Comparison of ENCODE assay signal across 10 cellular contexts in genomic region chr6:6332240-6332639, GRCh38. TPM values are rescaled to one million over a fixed set of nuclear protein-coding genes. Genes with fewer than 3 reads are reported as not detected.
DNase-seq lines count a peak whose midpoint lies in the region; ATAC-seq, FAIRE-seq and TF ChIP-seq lines count a peak whose summit lies in the region.
"Had no signal": no experiment of that assay in that cellular context is flagged by ENCODE, and none has a peak within 500 bp of the region (broad histone marks: within the 10 kb centered on the region; RNA-seq: fewer than 3 reads in every experiment).

No MANE protein-coding gene starts in this region.

- H3K4me3 ChIP-seq in heart right ventricle: no peak overlapping the region
- H3K4me3 ChIP-seq: MG63 had no signal

- H3K27me3 ChIP-seq in heart right ventricle: no peaks in the 10 kb centered on the region
- H3K27me3 ChIP-seq: MG63 had no signal

- peaks cover 3% of the 10 kb centered on the region for H3K27me3 Mint-ChIP-seq in activated naive CD8-positive, alpha-beta T cell treated with anti-CD3 and anti-CD28 coated beads for 36 hours

- TF ChIP-seq CTCF in heart right ventricle (IDR thresholded peaks at IDR 0.05): no peak

- no peak for FAIRE-seq in RCC 7860 (lab: Jason Lieb, UNC)

- WGBS in heart right ventricle, 2 donors: 47 to 66% methylated on average over 6 of the region's 6 CpGs

- DNase-seq in heart right ventricle (no peak), NCI-H1436 (lab: John Stamatoyannopoulos, UW) (no peak), HK-2 (ENCODE audit: unreplicated experiment) (no peak), RCC 7860 (ENCODE audit: low spot score) (no peak)
- no peak for DNase-seq in activated naive CD8-positive, alpha-beta T cell treated with anti-CD3 and anti-CD28 coated beads for 36 hours
- DNase-seq: DMS 273 treated with DMSO at 0.1 percent for 48 hours, MG63 had no signal

- no peaks in the 10 kb centered on the region for H3K36me3 Mint-ChIP-seq in activated naive CD8-positive, alpha-beta T cell treated with anti-CD3 and anti-CD28 coated beads for 36 hours

- H3K4me3 Mint-ChIP-seq in activated naive CD8-positive, alpha-beta T cell treated with anti-CD3 and anti-CD28 coated beads for 36 hours: no peak overlapping the region

- H3K27ac ChIP-seq in heart right ventricle: peak overlapping the region in 7 of 10 donors; percentile 23 to 84 (median 67)

- TF ChIP-seq POLR2A in GM18505 (IDR thresholded peaks at IDR 0.05; ENCODE audit: borderline replicate concordance, extremely low read depth, insufficient read depth, insufficient read length): no peak

- H3K4me1 ChIP-seq in heart right ventricle: peaks cover 0 to 53% (median 21%) of the 10 kb centered on the region in 9 donors

- ATAC-seq in GM18505 (IDR thresholded peaks at IDR 0.05; ENCODE audit: unreplicated experiment) (peak; percentile 60), GM21723 (IDR thresholded peaks at IDR 0.05; ENCODE audit: unreplicated experiment) (peak; percentile 60), HG03571 (IDR thresholded peaks at IDR 0.05; ENCODE audit: unreplicated experiment) (peak; percentile 41), heart right ventricle (peak in 7 of 8 donors; percentile 39 to 73 (median 57))

- H3K27ac Mint-ChIP-seq in activated naive CD8-positive, alpha-beta T cell treated with anti-CD3 and anti-CD28 coated beads for 36 hours: no peak overlapping the region

- H3K4me1 Mint-ChIP-seq in activated naive CD8-positive, alpha-beta T cell treated with anti-CD3 and anti-CD28 coated beads for 36 hours: peaks cover 2% of the 10 kb centered on the region

- H3K9me3 ChIP-seq in heart right ventricle: peaks cover 0 to 4% (median 0%) of the 10 kb centered on the region in 11 donors
- H3K9me3 ChIP-seq: MG63 had no signal

- H3K9me3 Mint-ChIP-seq in activated naive CD8-positive, alpha-beta T cell treated with anti-CD3 and anti-CD28 coated beads for 36 hours: no peaks in the 10 kb centered on the region

- no peaks in the 10 kb centered on the region for H3K36me3 ChIP-seq in heart right ventricle
- H3K36me3 ChIP-seq: MG63 had no signal

- intact Hi-C loops in heart right ventricle (cut with DNase I): loop anchor here in 2 of 10 donors (10.0 kb wide), 2 partner anchors 153 to 163 kb away; no protein-coding TSS in a partner anchor

RNA-seq across cellular contexts. Expression of gene F13A1, which starts 11.8 kb away (rescaled TPM):
- 100 to 1,000 TPM in 2 of 10 donors, 10 to 100 TPM in 7, 1 to 10 TPM in 1; 9.1 to 265 (median 29.1) TPM for total RNA-seq in heart right ventricle
- 10 to 100 TPM in 1 of 2 donors, 1 to 10 TPM in 1; 8.4 to 23.3 TPM for polyA plus RNA-seq in heart right ventricle
- total RNA-seq in activated naive CD8-positive, alpha-beta T cell treated with anti-CD3 and anti-CD28 coated beads for 36 hours: not detected

Comparison
In these comparisons a context has a peak if more than half of its experiments do, and no peak if none do; other contexts are left out.
1. RNA of gene F13A1, which starts 11.8 kb away (total RNA-seq): 9.1 to 265 TPM in heart right ventricle; not detected in activated naive CD8-positive, alpha-beta T cell treated with anti-CD3 and anti-CD28 coated beads for 36 hours; every median in the first group is over 4 times any median in the second.
2. Peak in every context shown above with its lines, with median percentiles within 50 percentile points of each other: ATAC-seq.